Comparison of ENCODE assay signal across 1 cellular context in the genomic region with DNA sequence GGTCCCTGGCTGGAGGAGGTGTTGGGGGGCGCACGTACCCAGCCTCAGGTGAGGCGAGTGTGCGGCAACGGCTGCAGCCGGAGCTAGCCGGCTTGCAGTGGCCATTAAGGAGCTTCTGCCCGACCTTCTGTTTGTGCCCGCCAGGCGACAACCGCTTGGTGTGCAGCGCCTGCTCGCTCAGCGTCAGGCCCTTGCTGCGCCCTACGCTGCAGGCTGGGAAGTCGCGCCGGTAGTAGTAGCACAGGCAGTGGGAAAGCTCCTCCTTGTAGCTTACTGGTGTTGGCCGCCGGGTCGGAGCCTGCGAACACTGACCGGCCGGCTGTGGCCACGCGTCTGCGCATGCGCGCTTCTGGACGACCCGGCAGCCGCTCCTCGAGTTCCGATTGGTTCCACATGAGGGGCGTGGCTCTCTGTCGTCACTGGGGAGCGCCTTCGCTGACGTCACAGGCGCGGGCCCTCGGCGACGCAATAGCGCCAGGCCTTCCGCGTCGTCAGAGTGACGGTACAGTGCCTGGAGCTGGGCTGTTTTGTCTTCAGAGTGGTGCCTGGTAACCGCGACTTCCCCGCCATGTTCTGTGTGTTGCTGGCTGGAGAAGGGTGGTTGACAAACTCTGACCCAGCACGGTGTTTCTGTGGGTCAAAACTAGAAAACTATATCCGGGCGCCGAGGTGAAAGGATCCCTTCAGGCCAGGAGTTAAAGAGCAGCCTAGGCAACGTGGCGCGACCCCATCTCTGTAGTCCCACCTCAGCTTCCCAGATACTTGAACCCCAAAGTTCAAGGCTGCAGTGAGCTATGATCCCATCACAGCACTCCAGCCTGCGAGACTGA.
TF ChIP-seq lines count a peak whose summit lies in the region.

No MANE protein-coding gene starts in this region.

TF ChIP-seq in HepG2, 621 proteins besides CTCF, POLR2A, EP300 and RAD21 (continued from another document and continues in another):
- TF ChIP-seq, protein P1, sequence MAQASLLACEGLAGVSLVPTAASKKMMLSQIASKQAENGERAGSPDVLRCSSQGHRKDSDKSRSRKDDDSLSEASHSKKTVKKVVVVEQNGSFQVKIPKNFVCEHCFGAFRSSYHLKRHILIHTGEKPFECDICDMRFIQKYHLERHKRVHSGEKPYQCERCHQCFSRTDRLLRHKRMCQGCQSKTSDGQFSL (CRISPR knock-in tag; IDR thresholded peaks at IDR 0.05) = no peak; the same call in 1 of the 2 replicates
- TF ChIP-seq MAFG (CRISPR knock-in tag; IDR thresholded peaks at IDR 0.05) = no peak
- TF ChIP-seq STAT5B (CRISPR knock-in tag; IDR thresholded peaks at IDR 0.05) = peak; percentile 82
- TF ChIP-seq, protein P2, sequence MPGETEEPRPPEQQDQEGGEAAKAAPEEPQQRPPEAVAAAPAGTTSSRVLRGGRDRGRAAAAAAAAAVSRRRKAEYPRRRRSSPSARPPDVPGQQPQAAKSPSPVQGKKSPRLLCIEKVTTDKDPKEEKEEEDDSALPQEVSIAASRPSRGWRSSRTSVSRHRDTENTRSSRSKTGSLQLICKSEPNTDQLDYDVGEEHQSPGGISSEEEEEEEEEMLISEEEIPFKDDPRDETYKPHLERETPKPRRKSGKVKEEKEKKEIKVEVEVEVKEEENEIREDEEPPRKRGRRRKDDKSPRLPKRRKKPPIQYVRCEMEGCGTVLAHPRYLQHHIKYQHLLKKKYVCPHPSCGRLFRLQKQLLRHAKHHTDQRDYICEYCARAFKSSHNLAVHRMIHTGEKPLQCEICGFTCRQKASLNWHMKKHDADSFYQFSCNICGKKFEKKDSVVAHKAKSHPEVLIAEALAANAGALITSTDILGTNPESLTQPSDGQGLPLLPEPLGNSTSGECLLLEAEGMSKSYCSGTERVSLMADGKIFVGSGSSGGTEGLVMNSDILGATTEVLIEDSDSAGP (CRISPR knock-in tag; IDR thresholded peaks at IDR 0.05; ENCODE audit: borderline replicate concordance) = peak; percentile 92
- TF ChIP-seq MEIS1 (CRISPR knock-in tag; IDR thresholded peaks at IDR 0.05; ENCODE audit: borderline replicate concordance) = no peak; the same call in 1 of the 2 replicates
- peak; percentile 44; the same call in 1 of the 2 replicates for TF ChIP-seq MYNN (CRISPR knock-in tag; IDR thresholded peaks at IDR 0.05; ENCODE audit: low read depth)
- no peak for TF ChIP-seq POLR2AphosphoS2 (IDR thresholded peaks at IDR 0.05; ENCODE audit: low read depth, low read length)
- TF ChIP-seq ZFP41 (CRISPR knock-in tag; IDR thresholded peaks at IDR 0.05; ENCODE audit: borderline replicate concordance) = no peak
- no peak for TF ChIP-seq ZNF343 (CRISPR knock-in tag; IDR thresholded peaks at IDR 0.05)
- TF ChIP-seq MEIS2 (CRISPR knock-in tag; IDR thresholded peaks at IDR 0.05) = peak; percentile 13; the same call in 1 of the 2 replicates
- peak; percentile 76 for TF ChIP-seq FOSL2 (CRISPR knock-in tag; IDR thresholded peaks at IDR 0.05)
- peak; percentile 88; the same call in 1 of the 2 replicates for TF ChIP-seq ZNF607 (CRISPR knock-in tag; IDR thresholded peaks at IDR 0.05; ENCODE audit: borderline replicate concordance)
- TF ChIP-seq ZNF205 (CRISPR knock-in tag; IDR thresholded peaks at IDR 0.05) = peak; percentile 91
- TF ChIP-seq, protein P3, sequence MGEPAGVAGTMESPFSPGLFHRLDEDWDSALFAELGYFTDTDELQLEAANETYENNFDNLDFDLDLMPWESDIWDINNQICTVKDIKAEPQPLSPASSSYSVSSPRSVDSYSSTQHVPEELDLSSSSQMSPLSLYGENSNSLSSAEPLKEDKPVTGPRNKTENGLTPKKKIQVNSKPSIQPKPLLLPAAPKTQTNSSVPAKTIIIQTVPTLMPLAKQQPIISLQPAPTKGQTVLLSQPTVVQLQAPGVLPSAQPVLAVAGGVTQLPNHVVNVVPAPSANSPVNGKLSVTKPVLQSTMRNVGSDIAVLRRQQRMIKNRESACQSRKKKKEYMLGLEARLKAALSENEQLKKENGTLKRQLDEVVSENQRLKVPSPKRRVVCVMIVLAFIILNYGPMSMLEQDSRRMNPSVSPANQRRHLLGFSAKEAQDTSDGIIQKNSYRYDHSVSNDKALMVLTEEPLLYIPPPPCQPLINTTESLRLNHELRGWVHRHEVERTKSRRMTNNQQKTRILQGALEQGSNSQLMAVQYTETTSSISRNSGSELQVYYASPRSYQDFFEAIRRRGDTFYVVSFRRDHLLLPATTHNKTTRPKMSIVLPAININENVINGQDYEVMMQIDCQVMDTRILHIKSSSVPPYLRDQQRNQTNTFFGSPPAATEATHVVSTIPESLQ (CRISPR knock-in tag; conservative IDR thresholded peaks at IDR 0.05) = no peak
- no peak for TF ChIP-seq GABPA (IDR thresholded peaks at IDR 0.05; ENCODE audit: low read depth, low read length)
- TF ChIP-seq GABPA (CRISPR knock-in tag; IDR thresholded peaks at IDR 0.05; ENCODE audit: low read depth) = peak; percentile 83
- TF ChIP-seq, protein P4, sequence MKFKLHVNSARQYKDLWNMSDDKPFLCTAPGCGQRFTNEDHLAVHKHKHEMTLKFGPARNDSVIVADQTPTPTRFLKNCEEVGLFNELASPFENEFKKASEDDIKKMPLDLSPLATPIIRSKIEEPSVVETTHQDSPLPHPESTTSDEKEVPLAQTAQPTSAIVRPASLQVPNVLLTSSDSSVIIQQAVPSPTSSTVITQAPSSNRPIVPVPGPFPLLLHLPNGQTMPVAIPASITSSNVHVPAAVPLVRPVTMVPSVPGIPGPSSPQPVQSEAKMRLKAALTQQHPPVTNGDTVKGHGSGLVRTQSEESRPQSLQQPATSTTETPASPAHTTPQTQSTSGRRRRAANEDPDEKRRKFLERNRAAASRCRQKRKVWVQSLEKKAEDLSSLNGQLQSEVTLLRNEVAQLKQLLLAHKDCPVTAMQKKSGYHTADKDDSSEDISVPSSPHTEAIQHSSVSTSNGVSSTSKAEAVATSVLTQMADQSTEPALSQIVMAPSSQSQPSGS (CRISPR knock-in tag; IDR thresholded peaks at IDR 0.05) = peak; percentile 98
- TF ChIP-seq, protein P5, sequence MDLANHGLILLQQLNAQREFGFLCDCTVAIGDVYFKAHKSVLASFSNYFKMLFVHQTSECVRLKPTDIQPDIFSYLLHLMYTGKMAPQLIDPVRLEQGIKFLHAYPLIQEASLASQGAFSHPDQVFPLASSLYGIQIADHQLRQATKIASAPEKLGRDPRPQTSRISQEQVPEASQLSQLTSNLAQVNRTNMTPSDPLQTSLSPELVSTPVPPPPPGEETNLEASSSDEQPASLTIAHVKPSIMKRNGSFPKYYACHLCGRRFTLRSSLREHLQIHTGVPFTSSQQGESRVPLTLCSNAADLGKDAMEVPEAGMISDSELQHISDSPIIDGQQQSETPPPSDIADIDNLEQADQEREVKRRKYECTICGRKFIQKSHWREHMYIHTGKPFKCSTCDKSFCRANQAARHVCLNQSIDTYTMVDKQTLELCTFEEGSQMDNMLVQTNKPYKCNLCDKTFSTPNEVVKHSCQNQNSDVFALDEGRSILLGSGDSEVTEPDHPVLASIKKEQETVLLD (CRISPR knock-in tag; IDR thresholded peaks at IDR 0.05; ENCODE audit: low read depth) = peak; percentile 36; the same call in 1 of the 2 replicates
- TF ChIP-seq TMF1 (CRISPR knock-in tag; IDR thresholded peaks at IDR 0.05; ENCODE audit: low read depth) = no peak
- peak; percentile 90; the same call in 1 of the 2 replicates for TF ChIP-seq KDM4B (CRISPR knock-in tag; IDR thresholded peaks at IDR 0.05)
- TF ChIP-seq YEATS2 (CRISPR knock-in tag; IDR thresholded peaks at IDR 0.05; ENCODE audit: borderline replicate concordance) = peak; percentile 94
- TF ChIP-seq POLR2AphosphoS5 (IDR thresholded peaks at IDR 0.05; ENCODE audit: low read depth, low read length) = peak; percentile 94
- no peak for TF ChIP-seq ZNF782 (CRISPR knock-in tag; IDR thresholded peaks at IDR 0.05; ENCODE audit: borderline replicate concordance)
- no peak; the same call in 1 of the 2 replicates for TF ChIP-seq MED13 (CRISPR knock-in tag; IDR thresholded peaks at IDR 0.05)
- 0 out of 2 replicates have a peak, but pooled peaks have one; percentile 14 for TF ChIP-seq ZNF619 (CRISPR knock-in tag; IDR thresholded peaks at IDR 0.05)
- TF ChIP-seq ZNF235 (CRISPR knock-in tag; IDR thresholded peaks at IDR 0.05; ENCODE audit: borderline replicate concordance) = no peak
- no peak; the same call in 1 of the 2 replicates for TF ChIP-seq SRY (CRISPR knock-in tag; IDR thresholded peaks at IDR 0.05)
- peak; percentile 38; the same call in 1 of the 2 replicates for TF ChIP-seq RFX3 (CRISPR knock-in tag; IDR thresholded peaks at IDR 0.05)
- TF ChIP-seq ZNF17 (CRISPR knock-in tag; IDR thresholded peaks at IDR 0.05) = no peak
- no peak; the same call in 1 of the 2 replicates for TF ChIP-seq ZNF567 (CRISPR knock-in tag; IDR thresholded peaks at IDR 0.05; ENCODE audit: borderline replicate concordance)
- no peak; the same call in 1 of the 2 replicates for TF ChIP-seq ZNF333 (CRISPR knock-in tag; IDR thresholded peaks at IDR 0.05; ENCODE audit: borderline replicate concordance)
- TF ChIP-seq TEAD3 (CRISPR knock-in tag; optimal IDR thresholded peaks at IDR 0.05; ENCODE audit: borderline replicate concordance) = peak; percentile 68
- no peak for TF ChIP-seq ZNF569 (CRISPR knock-in tag; IDR thresholded peaks at IDR 0.05; ENCODE audit: borderline replicate concordance)
- TF ChIP-seq ZNF20 (CRISPR knock-in tag; IDR thresholded peaks at IDR 0.05) = no peak
- no peak for TF ChIP-seq NONO (IDR thresholded peaks at IDR 0.05)
- peak; percentile 84 for TF ChIP-seq NONO (CRISPR knock-in tag; conservative IDR thresholded peaks at IDR 0.05)
- TF ChIP-seq NFYB (CRISPR knock-in tag; IDR thresholded peaks at IDR 0.05) = peak; percentile 86
- TF ChIP-seq, protein P6, sequence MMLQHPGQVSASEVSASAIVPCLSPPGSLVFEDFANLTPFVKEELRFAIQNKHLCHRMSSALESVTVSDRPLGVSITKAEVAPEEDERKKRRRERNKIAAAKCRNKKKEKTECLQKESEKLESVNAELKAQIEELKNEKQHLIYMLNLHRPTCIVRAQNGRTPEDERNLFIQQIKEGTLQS (CRISPR knock-in tag; IDR thresholded peaks at IDR 0.05) = peak; percentile 74; the same call in 1 of the 2 replicates
- no peak for TF ChIP-seq ZNF33A (CRISPR knock-in tag; IDR thresholded peaks at IDR 0.05; ENCODE audit: borderline replicate concordance)
- 0 out of 2 replicates have a peak, but pooled peaks have one; percentile 31 for TF ChIP-seq ZNF839 (CRISPR knock-in tag; IDR thresholded peaks at IDR 0.05; ENCODE audit: borderline replicate concordance)
- peak; percentile 41; the same call in 1 of the 2 replicates for TF ChIP-seq SOX5 (CRISPR knock-in tag; IDR thresholded peaks at IDR 0.05; ENCODE audit: borderline replicate concordance)
- TF ChIP-seq, protein P7, sequence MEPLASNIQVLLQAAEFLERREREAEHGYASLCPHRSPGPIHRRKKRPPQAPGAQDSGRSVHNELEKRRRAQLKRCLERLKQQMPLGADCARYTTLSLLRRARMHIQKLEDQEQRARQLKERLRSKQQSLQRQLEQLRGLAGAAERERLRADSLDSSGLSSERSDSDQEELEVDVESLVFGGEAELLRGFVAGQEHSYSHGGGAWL (CRISPR knock-in tag; IDR thresholded peaks at IDR 0.05) = peak; percentile 64; the same call in 1 of the 2 replicates
- TF ChIP-seq, protein P8, sequence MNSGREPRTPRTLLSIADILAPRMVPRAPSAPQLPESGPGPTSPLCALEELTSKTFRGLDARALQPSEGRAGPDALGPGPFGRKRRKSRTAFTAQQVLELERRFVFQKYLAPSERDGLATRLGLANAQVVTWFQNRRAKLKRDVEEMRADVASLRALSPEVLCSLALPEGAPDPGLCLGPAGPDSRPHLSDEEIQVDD (CRISPR knock-in tag; IDR thresholded peaks at IDR 0.05; ENCODE audit: borderline replicate concordance) = no peak
- TF ChIP-seq, protein P9, sequence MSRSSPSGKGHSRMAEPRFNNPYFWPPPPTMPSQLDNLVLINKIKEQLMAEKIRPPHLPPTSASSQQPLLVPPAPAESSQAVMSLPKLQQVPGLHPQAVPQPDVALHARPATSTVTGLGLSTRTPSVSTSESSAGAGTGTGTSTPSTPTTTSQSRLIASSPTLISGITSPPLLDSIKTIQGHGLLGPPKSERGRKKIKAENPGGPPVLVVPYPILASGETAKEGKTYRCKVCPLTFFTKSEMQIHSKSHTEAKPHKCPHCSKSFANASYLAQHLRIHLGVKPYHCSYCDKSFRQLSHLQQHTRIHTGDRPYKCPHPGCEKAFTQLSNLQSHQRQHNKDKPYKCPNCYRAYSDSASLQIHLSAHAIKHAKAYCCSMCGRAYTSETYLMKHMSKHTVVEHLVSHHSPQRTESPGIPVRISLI (CRISPR knock-in tag; IDR thresholded peaks at IDR 0.05; ENCODE audit: borderline replicate concordance) = no peak
- peak; percentile 99 for TF ChIP-seq ZSCAN20 (CRISPR knock-in tag; IDR thresholded peaks at IDR 0.05; ENCODE audit: borderline replicate concordance)
- no peak for TF ChIP-seq TOE1 (CRISPR knock-in tag; IDR thresholded peaks at IDR 0.05)
- no peak for TF ChIP-seq ZNF10 (CRISPR knock-in tag; IDR thresholded peaks at IDR 0.05; ENCODE audit: borderline replicate concordance, low read depth)
- TF ChIP-seq ZNF670 (CRISPR knock-in tag; IDR thresholded peaks at IDR 0.05; ENCODE audit: borderline replicate concordance) = no peak; the same call in 1 of the 2 replicates
- TF ChIP-seq, protein P10, sequence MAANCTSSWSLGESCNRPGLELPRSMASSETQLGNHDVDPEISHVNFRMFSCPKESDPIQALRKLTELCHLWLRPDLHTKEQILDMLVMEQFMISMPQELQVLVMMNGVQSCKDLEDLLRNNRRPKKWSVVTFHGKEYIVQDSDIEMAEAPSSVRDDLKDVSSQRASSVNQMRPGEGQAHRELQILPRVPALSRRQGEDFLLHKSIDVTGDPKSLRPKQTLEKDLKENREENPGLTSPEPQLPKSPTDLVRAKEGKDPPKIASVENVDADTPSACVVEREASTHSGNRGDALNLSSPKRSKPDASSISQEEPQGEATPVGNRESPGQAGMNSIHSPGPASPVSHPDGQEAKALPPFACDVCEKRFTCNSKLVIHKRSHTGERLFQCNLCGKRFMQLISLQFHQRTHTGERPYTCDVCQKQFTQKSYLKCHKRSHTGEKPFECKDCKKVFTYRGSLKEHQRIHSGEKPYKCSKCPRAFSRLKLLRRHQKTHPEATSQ (CRISPR knock-in tag; IDR thresholded peaks at IDR 0.05; ENCODE audit: borderline replicate concordance) = 0 out of 2 replicates have a peak, but pooled peaks have one; percentile 16
- TF ChIP-seq MAF1 (CRISPR knock-in tag; IDR thresholded peaks at IDR 0.05; ENCODE audit: borderline replicate concordance) = no peak
- no peak; the same call in none of the 2 replicates for TF ChIP-seq HOXD1 (CRISPR knock-in tag; IDR thresholded peaks at IDR 0.05)
- peak; percentile 82; the same call in 1 of the 2 replicates for TF ChIP-seq ZNF337 (CRISPR knock-in tag; IDR thresholded peaks at IDR 0.05; ENCODE audit: borderline replicate concordance, low read depth)
